14 cellular contexts compared by ENCODE assay signal in the genomic region with DNA sequence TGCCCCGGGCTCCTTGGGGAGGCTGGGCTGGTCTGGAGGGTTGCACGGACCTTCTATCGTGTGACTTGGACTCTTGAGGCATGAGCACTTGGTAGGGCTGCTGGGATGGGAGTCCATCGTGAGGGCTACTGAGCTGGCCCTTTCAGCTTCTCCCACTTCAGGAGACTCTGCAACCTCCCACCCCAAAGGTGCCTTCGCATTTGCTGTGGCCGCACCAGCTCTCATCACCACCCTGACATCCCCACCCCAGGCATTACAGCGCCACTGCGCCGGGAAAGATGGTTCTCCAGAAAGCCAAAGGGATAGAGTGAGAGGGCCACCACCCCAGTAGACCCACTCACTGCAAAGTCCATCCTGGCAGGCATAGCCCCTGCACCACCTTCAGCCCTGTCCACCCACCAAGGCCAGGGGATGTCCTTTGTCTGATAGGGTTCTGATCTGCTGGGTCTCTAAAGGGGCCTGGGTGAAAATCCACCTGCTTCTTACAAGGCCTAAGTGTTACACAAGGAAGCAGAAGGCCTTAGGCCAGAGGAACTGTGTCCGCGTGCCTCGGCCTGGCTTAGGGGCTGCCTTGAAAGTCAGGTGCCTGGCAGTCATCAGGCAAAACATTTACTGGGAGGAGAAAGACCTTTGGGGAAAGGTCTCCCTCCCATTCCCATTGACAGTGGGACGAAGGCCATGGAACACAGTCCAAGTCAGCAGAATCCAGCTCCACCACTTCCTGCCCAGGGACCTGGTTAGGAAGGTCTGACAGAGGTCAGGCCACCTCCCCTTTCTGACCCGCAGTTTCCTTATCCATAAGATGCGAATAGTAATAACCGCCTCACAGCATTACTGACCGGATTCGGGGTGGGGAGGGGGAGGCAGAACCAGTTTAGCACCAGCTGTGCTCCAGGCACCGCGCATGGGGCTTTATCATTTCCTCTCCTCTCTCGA. TPM values are rescaled to one million over a fixed set of nuclear protein-coding genes. Genes with fewer than 3 reads are reported as not detected.
A peak's percentile ranks its signal among the peaks of the same experiment; 100 is the strongest.
DNase-seq lines count a peak whose midpoint lies in the region; ATAC-seq and TF ChIP-seq lines count a peak whose summit lies in the region.
"Had no signal": no experiment of that assay in that cellular context is flagged by ENCODE, and none has a peak within 500 bp of the region (broad histone marks: within the 10 kb centered on the region; RNA-seq: fewer than 3 reads in every experiment).

No MANE protein-coding gene starts in this region.

- intact Hi-C loops in left cardiac atrium (cut with DNase I) = no loop called here

- TF ChIP-seq EP300 in SK-N-SH (IDR thresholded peaks at IDR 0.05; ENCODE audit: borderline replicate concordance in 1 of 2, low read depth in 1 of 2, low read length in 1 of 2) (no peak), upper lobe of left lung (IDR thresholded peaks at IDR 0.05) (no peak)

- DNase-seq in SK-N-SH (no peak), left cardiac atrium (no peak), osteoblast (ENCODE audit: insufficient read length, low spot score, missing footprints) (peak; percentile 72), upper lobe of left lung (peak in 1 of 2 donors; percentile 26), NCI-H1417 (lab: John Stamatoyannopoulos, UW) (no peak), NCI-H2029 treated with DMSO at 0.1 percent for 48 hours (lab: John Stamatoyannopoulos, UW) (no peak)
- DNase-seq: activated T-cell treated with anti-CD3 and anti-CD28 coated beads, Interleukin-2, amount 50 U/mL, for 72 hours; NCI-H1048; NCI-H526 treated with DMSO at 0.1 percent for 48 hours; stimulated activated CD4-positive, alpha-beta T cell treated with anti-CD3 and anti-CD28 coated beads, Interleukin-1b, Interleukin-23, amount 100 ng/mL, for 48 hours; stimulated activated naive CD4-positive, alpha-beta T cell had no signal

- no peak for TF ChIP-seq RAD21 in SK-N-SH (IDR thresholded peaks at IDR 0.05; ENCODE audit: low read length)

- peaks cover 7 to 10% of the 10 kb centered on the region in 2 experiments for H3K36me3 ChIP-seq in SK-N-SH (replicated peaks in 1 of 2; ENCODE audit: control insufficient read depth in 1 of 2, insufficient read depth in 2 of 2, low read length in 1 of 2)
- no peaks in the 10 kb centered on the region for H3K36me3 ChIP-seq in osteoblast (ENCODE audit: insufficient read depth, low read length)
- peaks cover 0 to under 1% (median 0%) of the 10 kb centered on the region in 4 donors for H3K36me3 ChIP-seq in upper lobe of left lung

- H3K9ac ChIP-seq in SK-N-SH = no peak overlapping the region

- POLR2A ChIA-PET in SK-N-SH (lab: Yijun Ruan, JAX) = no interaction called here

- H3K79me2 ChIP-seq in SK-N-SH (ENCODE audit: insufficient read depth) (peaks cover 55% of the 10 kb centered on the region), osteoblast (ENCODE audit: insufficient read depth, low read length) (peaks cover 9% of the 10 kb centered on the region)

- H3K4me2 ChIP-seq in SK-N-SH = peak overlapping the region; percentile 45; the same call in 1 of the 2 replicates
- H3K4me2 ChIP-seq in osteoblast (ENCODE audit: insufficient read depth, low read length) = peak overlapping the region; percentile 38

- 87% methylated on average over 21 of the region's 21 CpGs for WGBS in SK-N-SH (ENCODE audit: low lambda C conversion rate)
- WGBS in upper lobe of left lung, 2 donors = 63 to 73% methylated on average over 18 to 21 of the region's 21 CpGs

- H4K20me1 ChIP-seq in SK-N-SH (ENCODE audit: insufficient read depth) = peaks cover 64% of the 10 kb centered on the region
- H4K20me1 ChIP-seq in osteoblast (ENCODE audit: insufficient read depth, low read length) = peaks cover 17% of the 10 kb centered on the region

- CTCF ChIA-PET in SK-N-SH (lab: Yijun Ruan, JAX) = interaction anchor here (0.7 to 12.4 kb wide), 5 partner anchors 10 to 528 kb away, joined by 3 to 185 read pairs (median 3); no protein-coding TSS in a partner anchor

- H2AFZ ChIP-seq in SK-N-SH (ENCODE audit: low read depth) (no peak overlapping the region), osteoblast (ENCODE audit: low read length) (peak overlapping the region; percentile 68)

- ATAC-seq in SK-N-SH treated with all-trans-retinoic acid at 6 μM for 48 hours (no peak), left cardiac atrium (peak; percentile 10 to 19), upper lobe of left lung (ENCODE audit: low FRiP score in 2 of 2) (no peak), HG03342 (IDR thresholded peaks at IDR 0.05; ENCODE audit: unreplicated experiment) (no peak)
- ATAC-seq: activated T-cell treated with anti-CD3 and anti-CD28 coated beads, Interleukin-2, amount 50 U/mL, for 72 hours had no signal

- no peaks in the 10 kb centered on the region for H3K9me3 ChIP-seq in SK-N-SH
- H3K9me3 ChIP-seq in osteoblast (ENCODE audit: low read depth, low read length) = no peaks in the 10 kb centered on the region
- H3K9me3 ChIP-seq in upper lobe of left lung = no peaks in the 10 kb centered on the region

- TF ChIP-seq POLR2A in upper lobe of left lung (IDR thresholded peaks at IDR 0.05) = no peak

- H3K4me1 ChIP-seq in SK-N-SH (ENCODE audit: control insufficient read depth in 1 of 2, insufficient read depth in 2 of 2, low read depth in 1 of 2, low read length in 1 of 2) = peaks cover 20 to 55% of the 10 kb centered on the region in 2 experiments; a peak in 3 of 4 replicates
- peaks cover 14% of the 10 kb centered on the region for H3K4me1 ChIP-seq in osteoblast (ENCODE audit: insufficient read depth, low read length)
- H3K4me1 ChIP-seq in upper lobe of left lung = peaks cover 5 to 29% (median 14%) of the 10 kb centered on the region in 4 donors

- H3F3A ChIP-seq in SK-N-SH (replicated peaks; ENCODE audit: insufficient read depth) = no peaks in the 10 kb centered on the region

- TF ChIP-seq CTCF in SK-N-SH (IDR thresholded peaks at IDR 0.05) (no peak), osteoblast (IDR thresholded peaks at IDR 0.05; ENCODE audit: extremely low read depth, low read depth, low read length) (no peak), upper lobe of left lung (IDR thresholded peaks at IDR 0.05) (no peak)

- H3K4me3 ChIP-seq in SK-N-SH (ENCODE audit: low read depth in 2 of 2, low read length in 1 of 2) (no peak overlapping the region), osteoblast (ENCODE audit: insufficient read depth, low read length) (no peak overlapping the region), upper lobe of left lung (no peak overlapping the region)

- H3K9me2 ChIP-seq in SK-N-SH = no peaks in the 10 kb centered on the region

- H3K27ac ChIP-seq in SK-N-SH (ENCODE audit: low read depth in 2 of 2, low read length in 1 of 2) (peak overlapping the region in 1 of 2 experiments; percentile 13; a peak in 1 of 4 replicates), osteoblast (ENCODE audit: low read depth, low read length) (no peak overlapping the region), upper lobe of left lung (peak overlapping the region; percentile 9 to 75 (median 54))
- H3K27ac ChIP-seq: 22Rv1 had no signal

- H3K27me3 ChIP-seq in SK-N-SH (ENCODE audit: insufficient read depth) (no peaks in the 10 kb centered on the region), osteoblast (ENCODE audit: insufficient read depth, low read length) (no peaks in the 10 kb centered on the region), upper lobe of left lung (no peaks in the 10 kb centered on the region)

TF ChIP-seq in SK-N-SH, 30 proteins besides CTCF, POLR2A, EP300 and RAD21 (continues in another document):
- TF ChIP-seq FOXJ3 (CRISPR knock-in tag; IDR thresholded peaks at IDR 0.05) = no peak
- TF ChIP-seq, protein P1, sequence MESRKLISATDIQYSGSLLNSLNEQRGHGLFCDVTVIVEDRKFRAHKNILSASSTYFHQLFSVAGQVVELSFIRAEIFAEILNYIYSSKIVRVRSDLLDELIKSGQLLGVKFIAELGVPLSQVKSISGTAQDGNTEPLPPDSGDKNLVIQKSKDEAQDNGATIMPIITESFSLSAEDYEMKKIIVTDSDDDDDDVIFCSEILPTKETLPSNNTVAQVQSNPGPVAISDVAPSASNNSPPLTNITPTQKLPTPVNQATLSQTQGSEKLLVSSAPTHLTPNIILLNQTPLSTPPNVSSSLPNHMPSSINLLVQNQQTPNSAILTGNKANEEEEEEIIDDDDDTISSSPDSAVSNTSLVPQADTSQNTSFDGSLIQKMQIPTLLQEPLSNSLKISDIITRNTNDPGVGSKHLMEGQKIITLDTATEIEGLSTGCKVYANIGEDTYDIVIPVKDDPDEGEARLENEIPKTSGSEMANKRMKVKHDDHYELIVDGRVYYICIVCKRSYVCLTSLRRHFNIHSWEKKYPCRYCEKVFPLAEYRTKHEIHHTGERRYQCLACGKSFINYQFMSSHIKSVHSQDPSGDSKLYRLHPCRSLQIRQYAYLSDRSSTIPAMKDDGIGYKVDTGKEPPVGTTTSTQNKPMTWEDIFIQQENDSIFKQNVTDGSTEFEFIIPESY (IDR thresholded peaks at IDR 0.05; ENCODE audit: borderline replicate concordance, low read depth) = no peak

TF ChIP-seq in SK-N-SH treated with all-trans-retinoic acid at 6 μM for 48 hours, 23 proteins besides CTCF, POLR2A, EP300 and RAD21:
- TF ChIP-seq ISL1 (CRISPR knock-in tag; IDR thresholded peaks at IDR 0.05) = no peak
TF ChIP-seq in SK-N-SH treated with all-trans-retinoic acid at 6 μM for 48 hours: peak in this region for 0.

RNA-seq across cellular contexts. Expression of a gene that starts 5.2 kb away (rescaled TPM):
- polyA plus RNA-seq in SK-N-SH (2012; rRNA removed) = 45.3 and 45.4 TPM in 2 replicates
- polyA plus RNA-seq in SK-N-SH (2012; cell fraction: cytosol; rRNA removed) = 23.3 and 36.2 TPM in 2 replicates
- polyA plus RNA-seq in SK-N-SH (2012; cell fraction: nucleus; rRNA removed) = 23.2 and 27.0 TPM in 2 replicates
- total RNA-seq in left cardiac atrium (10 to 100 TPM in 1 of 2 donors, 1 to 10 TPM in 1; 8.1 to 11.7 TPM), osteoblast (16.3 and 17.4 TPM in 2 replicates), upper lobe of left lung (10 to 100 TPM in 1 of 6 donors, 1 to 10 TPM in 5; 3.7 to 12.5 (median 7.3) TPM)

RNA-seq across cellular contexts. Expression of a gene that starts 21.9 kb away (rescaled TPM):
- polyA plus RNA-seq in SK-N-SH (2012; rRNA removed) = 0.08 and 0.11 TPM in 2 replicates
- 0.08 and 0.12 TPM in 2 replicates for polyA plus RNA-seq in SK-N-SH (2012; cell fraction: cytosol; rRNA removed)
- polyA plus RNA-seq in SK-N-SH (2012; cell fraction: nucleus; rRNA removed) = 0.20 and 0.25 TPM in 2 replicates
- total RNA-seq in left cardiac atrium = under 1 TPM; 0.12 to 0.26 TPM
- total RNA-seq in osteoblast = under 0.01 TPM in 2 replicates
- total RNA-seq in upper lobe of left lung = 1 to 10 TPM in 1 of 6 donors, under 1 TPM in 5; 0.11 to 1.0 (median 0.27) TPM

Comparison
In these comparisons a context has a peak if more than half of its experiments do, and no peak if none do; other contexts are left out.
1. ATAC-seq: peak in left cardiac atrium (2 of 2); none in SK-N-SH treated with all-trans-retinoic acid at 6 μM for 48 hours (single experiment), upper lobe of left lung (0 of 2) and HG03342 (single experiment).